In genomic region chr4:83370640-83370906, GRCh38 we compare ENCODE assay signal across 1 cellular context.
TF ChIP-seq lines count a peak whose summit lies in the region.

No MANE protein-coding gene starts in this region.

TF ChIP-seq in IMR-90, 13 proteins besides CTCF, POLR2A, EP300 and RAD21 (continued from another document):
- TF ChIP-seq USF2 (IDR thresholded peaks at IDR 0.05; ENCODE audit: low read depth, low read length) (no peak), NFE2L2 (IDR thresholded peaks at IDR 0.05; ENCODE audit: low read depth, low read length) (no peak), SMC3 (IDR thresholded peaks at IDR 0.05; ENCODE audit: low read depth, low read length) (no peak)
TF ChIP-seq in IMR-90: peak in this region for 0.
